Comparison of ENCODE assay signal across 8 cellular contexts in genomic region chr6:25278557-25278913, GRCh38. TPM values are rescaled to one million over a fixed set of nuclear protein-coding genes. Genes with fewer than 3 reads are reported as not detected.
DNase-seq lines count a peak whose midpoint lies in the region; ATAC-seq and TF ChIP-seq lines count a peak whose summit lies in the region.

No MANE protein-coding gene starts in this region.

- DNase-seq in SJSA1 (ENCODE audit: low read depth in 1 of 2, low spot score in 2 of 2) (no peak), fibroblast of the aortic adventitia (ENCODE audit: low read depth) (no peak), progenitor cell of endocrine pancreas (ENCODE audit: low spot score, unreplicated experiment) (no peak), GDM1 (lab: John Stamatoyannopoulos, UW) (no peak)
- DNase-seq in stimulated activated naive CD4-positive, alpha-beta T cell (lab: John Stamatoyannopoulos, UW): no peak
- no peak for DNase-seq in activated CD4-positive, alpha-beta T cell treated with anti-CD3 and anti-CD28 coated beads, Interleukin-2, amount 50 U/mL, for 48 hours

- H3K4me1 ChIP-seq in SJSA1 (replicated peaks): peaks cover 24% of the 10 kb centered on the region

- H3K27ac ChIP-seq in SJSA1: peak overlapping the region; percentile 57; the same call in 1 of the 2 replicates

- peak overlapping the region; percentile 72 for H3K4me3 ChIP-seq in SJSA1
- H3K4me3 ChIP-seq in fibroblast of the aortic adventitia (ENCODE audit: low read depth, low read length): peak overlapping the region; percentile 98

- H3K27ac Mint-ChIP-seq in progenitor cell of endocrine pancreas: peak overlapping the region; percentile 95

- TF ChIP-seq CTCF in fibroblast of the aortic adventitia (IDR thresholded peaks at IDR 0.05; ENCODE audit: insufficient read depth, low read length) (no peak), progenitor cell of endocrine pancreas (IDR thresholded peaks at IDR 0.05; ENCODE audit: unreplicated experiment) (no peak)

- no peaks in the 10 kb centered on the region for H3K27me3 Mint-ChIP-seq in progenitor cell of endocrine pancreas

- peaks cover 51% of the 10 kb centered on the region for H3K4me1 Mint-ChIP-seq in progenitor cell of endocrine pancreas (ENCODE audit: low read depth)

- peaks cover 6% of the 10 kb centered on the region for H3K36me3 Mint-ChIP-seq in progenitor cell of endocrine pancreas (ENCODE audit: insufficient read depth)

- ATAC-seq in GM18870 (IDR thresholded peaks at IDR 0.05; ENCODE audit: unreplicated experiment): peak; percentile 17
- peak; percentile 30 for ATAC-seq in HG02678 (IDR thresholded peaks at IDR 0.05; ENCODE audit: unreplicated experiment)

- no peaks in the 10 kb centered on the region for H3K27me3 ChIP-seq in SJSA1 (replicated peaks)

- H3K36me3 ChIP-seq in SJSA1: no peaks in the 10 kb centered on the region

- peak overlapping the region; percentile 98 for H3K4me3 Mint-ChIP-seq in progenitor cell of endocrine pancreas (ENCODE audit: low read depth)

- no peaks in the 10 kb centered on the region for H3K9me3 Mint-ChIP-seq in progenitor cell of endocrine pancreas (ENCODE audit: low read depth)

- H3K9me3 ChIP-seq in SJSA1 (replicated peaks): no peaks in the 10 kb centered on the region

RNA-seq across cellular contexts. Expression of gene CARMIL1, which starts 0.6 kb away (rescaled TPM):
- total RNA-seq in SJSA1 (2014; rRNA removed; shearing (Covaris generic)): 21.2 and 22.2 TPM in 2 replicates
- 23.9 and 38.7 TPM in 2 replicates for total RNA-seq in fibroblast of the aortic adventitia (ENCODE audit: low replicate concordance)
- 75.9 and 86.3 TPM in 2 replicates for total RNA-seq in progenitor cell of endocrine pancreas
